In the genomic region with DNA sequence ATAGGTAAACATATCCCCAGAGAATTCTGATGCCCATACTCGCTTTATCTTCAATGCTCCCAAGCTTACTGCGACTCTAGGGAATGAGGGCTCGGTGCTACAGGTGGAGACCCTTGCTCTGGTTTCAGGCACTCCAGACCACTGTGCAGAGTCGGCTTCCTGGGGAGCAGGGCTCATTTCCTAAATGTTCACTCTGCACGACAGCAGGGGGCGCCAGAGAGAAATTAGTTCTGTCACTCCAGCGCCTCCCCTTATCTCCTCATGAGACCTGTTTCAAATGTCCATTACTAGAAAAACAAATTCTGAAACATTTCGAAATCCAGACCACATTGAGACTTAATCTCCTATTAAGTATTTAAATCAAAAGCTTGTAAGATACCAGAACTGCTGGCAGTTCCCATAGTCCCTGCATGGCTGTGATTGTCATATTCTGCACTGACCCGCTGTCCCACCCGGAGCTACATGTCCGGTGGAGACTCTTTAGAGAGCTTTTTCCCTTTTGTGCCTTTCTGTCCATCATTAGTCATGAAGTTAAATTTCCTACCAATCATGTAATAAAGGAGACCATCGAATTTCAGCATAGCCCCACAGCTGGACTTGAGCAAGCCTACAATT, we compare ENCODE assay signal across 9 cellular contexts. TPM values are rescaled to one million over a fixed set of nuclear protein-coding genes. Genes with fewer than 3 reads are reported as not detected.
DNase-seq lines count a peak whose midpoint lies in the region; ATAC-seq and TF ChIP-seq lines count a peak whose summit lies in the region.
"Had no signal": no experiment of that assay in that cellular context is flagged by ENCODE, and none has a peak within 500 bp of the region (broad histone marks: within the 10 kb centered on the region; RNA-seq: fewer than 3 reads in every experiment).

No MANE protein-coding gene starts in this region.

- no peaks in the 10 kb centered on the region for H3K9me3 Mint-ChIP-seq in T-cell

- DNase-seq in NCI-H2081 (lab: John Stamatoyannopoulos, UW) (peak; percentile 37), NCI-H2081 treated with DMSO at 0.1 percent for 48 hours (lab: John Stamatoyannopoulos, UW) (no peak), T-cell (peak; percentile 54 to 91 (median 77)), amniotic epithelial cell (ENCODE audit: low read depth) (peak; percentile 88), left ventricle myocardium inferior (peak; percentile 82), renal cortical epithelial cell (ENCODE audit: low read depth) (peak; percentile 81), NCI-H1048 (lab: John Stamatoyannopoulos, UW) (no peak)

- H3K36me3 ChIP-seq in KMS-11 (ENCODE audit: insufficient read depth) (no peaks in the 10 kb centered on the region), left ventricle myocardium inferior (no peaks in the 10 kb centered on the region)

- H3K4me3 Mint-ChIP-seq in T-cell: no peak overlapping the region

- H3K4me1 ChIP-seq in KMS-11 (ENCODE audit: low read depth, poor library complexity, severe bottlenecking) (peaks cover 16% of the 10 kb centered on the region), left ventricle myocardium inferior (peaks cover 27% of the 10 kb centered on the region)
- H3K4me1 ChIP-seq: BLaER1 treated with 17β-estradiol and CSF1 and Interleukin-3, amounts not matched to agents 10 nM and 100 nM had no signal

- no peak overlapping the region for H3K4me3 ChIP-seq in KMS-11 (IDR thresholded peaks at IDR 0.05; ENCODE audit: insufficient read depth, low read depth, low read length)
- H3K4me3 ChIP-seq in left ventricle myocardium inferior: no peak overlapping the region
- H3K4me3 ChIP-seq: BLaER1 treated with 17β-estradiol and CSF1 and Interleukin-3, amounts not matched to agents 10 nM and 100 nM had no signal

- no peak overlapping the region for H3K9ac ChIP-seq in KMS-11
- H3K9ac ChIP-seq: BLaER1 treated with 17β-estradiol and CSF1 and Interleukin-3, amounts not matched to agents 10 nM and 100 nM had no signal

- peak; percentile 82 for TF ChIP-seq CTCF in KMS-11 (conservative IDR thresholded peaks at IDR 0.05; ENCODE audit: low read depth, low read length)
- TF ChIP-seq CTCF in left ventricle myocardium inferior (IDR thresholded peaks at IDR 0.05; ENCODE audit: borderline replicate concordance): peak; percentile 85

- H3K27me3 ChIP-seq in KMS-11 (ENCODE audit: insufficient read depth, low read depth): no peaks in the 10 kb centered on the region
- no peaks in the 10 kb centered on the region for H3K27me3 ChIP-seq in left ventricle myocardium inferior (ENCODE audit: low read depth)
- H3K27me3 ChIP-seq: BLaER1 treated with 17β-estradiol and CSF1 and Interleukin-3, amounts not matched to agents 10 nM and 100 nM had no signal

- H3K9me3 ChIP-seq in left ventricle myocardium inferior (replicated peaks): no peaks in the 10 kb centered on the region
- H3K9me3 ChIP-seq: BLaER1 treated with 17β-estradiol and CSF1 and Interleukin-3, amounts not matched to agents 10 nM and 100 nM had no signal

- no peak overlapping the region for H3K27ac ChIP-seq in KMS-11
- H3K27ac ChIP-seq in left ventricle myocardium inferior (replicated peaks): no peak overlapping the region
- H3K27ac ChIP-seq: BLaER1 treated with 17β-estradiol and CSF1 and Interleukin-3, amounts not matched to agents 10 nM and 100 nM had no signal

- no peaks in the 10 kb centered on the region for H4K20me1 ChIP-seq in KMS-11 (ENCODE audit: insufficient read depth)
- H4K20me1 ChIP-seq: BLaER1 treated with 17β-estradiol and CSF1 and Interleukin-3, amounts not matched to agents 10 nM and 100 nM had no signal

- ATAC-seq in T-cell (replicated peaks in 1 of 4): peak; percentile 84 to 88 (median 86)

- H3K4me1 Mint-ChIP-seq in T-cell: peaks cover 22 to 34% (median 23%) of the 10 kb centered on the region in 3 donors

- H3K79me2 ChIP-seq in KMS-11 (ENCODE audit: insufficient read depth, low read depth): no peaks in the 10 kb centered on the region

- intact Hi-C loops in left ventricle myocardium inferior (cut with micrococcal nuclease): loop anchor here (10.0 kb wide), 1 partner anchor 835 kb away; no protein-coding TSS in a partner anchor

- H3K36me3 Mint-ChIP-seq in T-cell: peaks cover 42% of the 10 kb centered on the region

- H3K27ac Mint-ChIP-seq in T-cell: no peak overlapping the region

- no peaks in the 10 kb centered on the region for H3K27me3 Mint-ChIP-seq in T-cell

- CTCF ChIA-PET in T-cell (lab: Charles Lee): interaction anchor here (0.6 to 2.3 kb wide), 29 partner anchors 9 to 914 kb away, joined by 3 to 9 read pairs (median 4); a partner anchor contains a TSS

- H2AFZ ChIP-seq in KMS-11 (ENCODE audit: low read depth): no peak overlapping the region

- no peak overlapping the region for H3K4me2 ChIP-seq in KMS-11
- H3K4me2 ChIP-seq: BLaER1 treated with 17β-estradiol and CSF1 and Interleukin-3, amounts not matched to agents 10 nM and 100 nM had no signal

- POLR2A ChIA-PET in T-cell (lab: Charles Lee): no interaction called here

RNA-seq across cellular contexts. Expression of a gene that starts 22.4 kb away (rescaled TPM):
- total RNA-seq in T-cell (10 to 100 TPM; 15.3 to 29.9 (median 28.5) TPM), left ventricle myocardium inferior (2.6 TPM), renal cortical epithelial cell (14.8 and 27.7 TPM in 2 replicates)

RNA-seq across cellular contexts. Expression of a gene that starts 53.7 kb away (rescaled TPM):
- total RNA-seq in T-cell: 10 to 100 TPM in 1 of 5 donors, 1 to 10 TPM in 4; 4.4 to 10.8 (median 8.5) TPM
- 30.1 TPM for total RNA-seq in left ventricle myocardium inferior
- total RNA-seq in renal cortical epithelial cell: 8.2 and 23.7 TPM in 2 replicates

Comparison
In these comparisons a context has a peak if more than half of its experiments do, and no peak if none do; other contexts are left out.
1. DNase-seq: peak in NCI-H2081 (2 of 2), T-cell (34 of 34), amniotic epithelial cell (single experiment), left ventricle myocardium inferior (single experiment) and renal cortical epithelial cell (single experiment); none in NCI-H2081 treated with DMSO at 0.1 percent for 48 hours (single experiment) and NCI-H1048 (single experiment).